ENCODE assay signal across 6 cellular contexts in genomic region chr17:70791748-70792443, GRCh38.
"Had no signal": no experiment of that assay in that cellular context is flagged by ENCODE, and none has a peak within 500 bp of the region (broad histone marks: within the 10 kb centered on the region; RNA-seq: fewer than 3 reads in every experiment).

No MANE protein-coding gene starts in this region.

- H3K27ac Mint-ChIP-seq: H9 had no signal

- FAIRE-seq: H54, HTR-8/SVneo had no signal

- DNase-seq: GOT3, H9, HCEC 1CT, IMR-90 had no signal

- H3K4me3 Mint-ChIP-seq: H9 had no signal
